ENCODE assay signal across 16 cellular contexts in the genomic region with DNA sequence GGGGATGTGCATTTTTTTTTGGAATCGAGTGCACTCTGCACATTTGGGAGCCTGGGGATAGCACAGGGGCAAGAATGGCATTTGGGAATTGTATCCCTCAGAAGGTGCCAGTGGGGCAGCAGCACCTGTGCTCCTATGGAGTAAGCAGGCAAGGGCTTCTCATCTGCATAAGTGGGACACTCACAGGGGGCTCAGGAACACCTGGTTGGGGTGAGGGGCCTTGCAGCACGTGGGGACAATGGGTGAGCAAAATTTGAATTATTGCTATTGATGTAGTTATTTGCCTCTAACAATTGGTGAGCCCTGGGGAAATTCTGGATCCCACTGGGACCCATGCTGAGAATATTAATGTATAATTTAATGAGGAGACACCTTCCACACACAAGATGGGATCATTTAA.
DNase-seq lines count a peak whose midpoint lies in the region; ATAC-seq, FAIRE-seq and TF ChIP-seq lines count a peak whose summit lies in the region.
"Had no signal": no experiment of that assay in that cellular context is flagged by ENCODE, and none has a peak within 500 bp of the region (broad histone marks: within the 10 kb centered on the region; RNA-seq: fewer than 3 reads in every experiment).

No MANE protein-coding gene starts in this region.

- H3K9me3 ChIP-seq in HepG2 (ENCODE audit: low read length): no peaks in the 10 kb centered on the region
- H3K9me3 ChIP-seq in right lobe of liver: no peaks in the 10 kb centered on the region
- H3K9me3 ChIP-seq: HAP-1 had no signal

- FAIRE-seq in HepG2 (lab: Jason Lieb, UNC): no peak
- FAIRE-seq: A204.1, GM12892, GM19239, H1 had no signal

- no peaks in the 10 kb centered on the region for H3K79me2 ChIP-seq in HepG2 (ENCODE audit: insufficient read depth, low read length)

- no peak for TF ChIP-seq RAD21 in HepG2 (CRISPR knock-in tag; IDR thresholded peaks at IDR 0.05)

- H3K27ac ChIP-seq in HepG2 (ENCODE audit: extremely low read length, insufficient read depth, low read length): no peak overlapping the region
- no peak overlapping the region for H3K27ac ChIP-seq in right lobe of liver
- H3K27ac ChIP-seq in VCaP: peak overlapping the region; percentile 71; the same call in 1 of the 2 replicates

- H2AFZ ChIP-seq in HepG2 (ENCODE audit: low read length): no peak overlapping the region

- no peak for TF ChIP-seq POLR2A in HepG2 (IDR thresholded peaks at IDR 0.05; ENCODE audit: insufficient read depth in 1 of 2, low read depth in 2 of 2, low read length in 2 of 2)
- no peak for TF ChIP-seq POLR2A in right lobe of liver (IDR thresholded peaks at IDR 0.05)

- H3K27me3 ChIP-seq in HepG2 (ENCODE audit: control insufficient read depth in 1 of 2, insufficient read depth in 2 of 2, low read length in 2 of 2) (no peaks in the 10 kb centered on the region), right lobe of liver (no peaks in the 10 kb centered on the region)

- H3K4me1 ChIP-seq in HepG2 (ENCODE audit: insufficient read depth, low read length) (peaks cover 76% of the 10 kb centered on the region), right lobe of liver (peaks cover 0 to 32% (median 11%) of the 10 kb centered on the region in 4 donors)

- H3K4me3 ChIP-seq in HepG2 (replicated peaks in 1 of 3; ENCODE audit: insufficient read depth in 1 of 3, low read depth in 2 of 3, low read length in 3 of 3) (no peak overlapping the region), right lobe of liver (no peak overlapping the region)
- H3K4me3 ChIP-seq: HAP-1 had no signal

- no TSS peak for BruUV-seq in HepG2 (replicated peaks; lab: Mats Ljungman, UMichigan)

- CTCF ChIA-PET in HepG2 (lab: Yijun Ruan, JAX; ENCODE audit: low intra/inter-chr PET ratio, low total read pairs): no interaction called here

- no peak overlapping the region for H3K4me2 ChIP-seq in HepG2 (ENCODE audit: low read depth, low read length)

- TF ChIP-seq CTCF in HepG2 (CRISPR knock-in tag; IDR thresholded peaks at IDR 0.05): no peak
- TF ChIP-seq CTCF in right lobe of liver (IDR thresholded peaks at IDR 0.05): no peak
- TF ChIP-seq CTCF in VCaP (conservative IDR thresholded peaks at IDR 0.05): no peak

- TF ChIP-seq EP300 in HepG2 (IDR thresholded peaks at IDR 0.05; ENCODE audit: low read depth in 2 of 2, low read length in 2 of 2) (no peak), HepG2 (CRISPR knock-in tag; IDR thresholded peaks at IDR 0.05; ENCODE audit: borderline replicate concordance) (no peak)

- no peak overlapping the region for H3K9ac ChIP-seq in HepG2 (ENCODE audit: insufficient read depth, low read depth, low read length)

- no peak for DNase-seq in HepG2 (ENCODE audit: low spot score)
- no peak for DNase-seq in right lobe of liver
- peak; percentile 94 for DNase-seq in NCI-H146 (lab: John Stamatoyannopoulos, UW)
- DNase-seq in T-helper 2 cell: no peak
- DNase-seq in activated effector memory CD4-positive, alpha-beta T cell treated with anti-CD3 and anti-CD28 coated beads, Interleukin-2, amount 50 U/mL, for 16 hours: no peak
- DNase-seq: C1 segment of cervical spinal cord; CD4-positive, alpha-beta T cell; DND-41; GDM1 had no signal

- ATAC-seq in HepG2 (no peak), right lobe of liver (no peak), GM18858 (IDR thresholded peaks at IDR 0.05; ENCODE audit: unreplicated experiment) (no peak)

- no peaks in the 10 kb centered on the region for H4K20me1 ChIP-seq in HepG2 (ENCODE audit: insufficient read depth, low read length)

- H3K36me3 ChIP-seq in HepG2 (replicated peaks in 1 of 2; ENCODE audit: control insufficient read depth in 1 of 2, insufficient read depth in 2 of 2, low read length in 2 of 2) (no peaks in the 10 kb centered on the region), right lobe of liver (no peaks in the 10 kb centered on the region)
- H3K36me3 ChIP-seq: HAP-1 had no signal

- 89% methylated on average over 2 of the region's 2 CpGs for WGBS in HepG2 (ENCODE audit: low lambda C conversion rate)
- WGBS in right lobe of liver (ENCODE audit: insufficient coverage, low coverage, low lambda C conversion rate, missing lambda C conversion rate): 44% methylated on average over 1 of the region's 2 CpGs

- intact Hi-C loops in HepG2 (cut with micrococcal nuclease; ENCODE audit: unreplicated experiment): loop anchor here (5.0 kb wide), 1 partner anchor 402 kb away; no protein-coding TSS in a partner anchor
- intact Hi-C loops in right lobe of liver (cut with DNase I): loop anchor here (10.0 kb wide), 2 partner anchors 155 to 265 kb away; no protein-coding TSS in a partner anchor

- in situ Hi-C loops in HepG2 (cut with HindIII; ENCODE audit: extremely low pct_ligation_motif_present, low pct_unique_long_range_greater_than_20kb): loop anchor here (5.0 kb wide), 3 partner anchors 162 to 617 kb away; no protein-coding TSS in a partner anchor

- POLR2A ChIA-PET in HepG2 (lab: Yijun Ruan, JAX): no interaction called here

TF ChIP-seq in HepG2, 621 proteins besides CTCF, POLR2A, EP300 and RAD21 (continues in another document):
- TF ChIP-seq ZNF891 (CRISPR knock-in tag; IDR thresholded peaks at IDR 0.05): peak; percentile 60; the same call in 1 of the 2 replicates
- no peak for TF ChIP-seq TBX2 (CRISPR knock-in tag; IDR thresholded peaks at IDR 0.05; ENCODE audit: borderline replicate concordance)
- 0 out of 2 replicates have a peak, but pooled peaks have one; percentile 25 for TF ChIP-seq HIVEP1 (CRISPR knock-in tag; IDR thresholded peaks at IDR 0.05)
- TF ChIP-seq ZNF30 (CRISPR knock-in tag; IDR thresholded peaks at IDR 0.05): 0 out of 2 replicates have a peak, but pooled peaks have one; percentile 21
- TF ChIP-seq ZNF44 (CRISPR knock-in tag; IDR thresholded peaks at IDR 0.05): no peak
- no peak for TF ChIP-seq JUNB (CRISPR knock-in tag; IDR thresholded peaks at IDR 0.05; ENCODE audit: borderline replicate concordance)
- TF ChIP-seq, protein P1, sequence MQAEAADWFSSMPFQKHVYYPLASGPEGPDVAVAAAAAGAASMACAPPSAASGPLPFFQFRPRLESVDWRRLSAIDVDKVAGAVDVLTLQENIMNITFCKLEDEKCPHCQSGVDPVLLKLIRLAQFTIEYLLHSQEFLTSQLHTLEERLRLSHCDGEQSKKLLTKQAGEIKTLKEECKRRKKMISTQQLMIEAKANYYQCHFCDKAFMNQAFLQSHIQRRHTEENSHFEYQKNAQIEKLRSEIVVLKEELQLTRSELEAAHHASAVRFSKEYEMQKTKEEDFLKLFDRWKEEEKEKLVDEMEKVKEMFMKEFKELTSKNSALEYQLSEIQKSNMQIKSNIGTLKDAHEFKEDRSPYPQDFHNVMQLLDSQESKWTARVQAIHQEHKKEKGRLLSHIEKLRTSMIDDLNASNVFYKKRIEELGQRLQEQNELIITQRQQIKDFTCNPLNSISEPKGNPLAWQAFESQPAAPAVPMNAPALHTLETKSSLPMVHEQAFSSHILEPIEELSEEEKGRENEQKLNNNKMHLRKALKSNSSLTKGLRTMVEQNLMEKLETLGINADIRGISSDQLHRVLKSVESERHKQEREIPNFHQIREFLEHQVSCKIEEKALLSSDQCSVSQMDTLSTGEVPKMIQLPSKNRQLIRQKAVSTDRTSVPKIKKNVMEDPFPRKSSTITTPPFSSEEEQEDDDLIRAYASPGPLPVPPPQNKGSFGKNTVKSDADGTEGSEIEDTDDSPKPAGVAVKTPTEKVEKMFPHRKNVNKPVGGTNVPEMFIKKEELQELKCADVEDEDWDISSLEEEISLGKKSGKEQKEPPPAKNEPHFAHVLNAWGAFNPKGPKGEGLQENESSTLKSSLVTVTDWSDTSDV (CRISPR knock-in tag; IDR thresholded peaks at IDR 0.05): 0 out of 2 replicates have a peak, but pooled peaks have one; percentile 58
- TF ChIP-seq ZNF329 (CRISPR knock-in tag; IDR thresholded peaks at IDR 0.05; ENCODE audit: low read depth): 0 out of 2 replicates have a peak, but pooled peaks have one; percentile 39
- TF ChIP-seq, protein P2, sequence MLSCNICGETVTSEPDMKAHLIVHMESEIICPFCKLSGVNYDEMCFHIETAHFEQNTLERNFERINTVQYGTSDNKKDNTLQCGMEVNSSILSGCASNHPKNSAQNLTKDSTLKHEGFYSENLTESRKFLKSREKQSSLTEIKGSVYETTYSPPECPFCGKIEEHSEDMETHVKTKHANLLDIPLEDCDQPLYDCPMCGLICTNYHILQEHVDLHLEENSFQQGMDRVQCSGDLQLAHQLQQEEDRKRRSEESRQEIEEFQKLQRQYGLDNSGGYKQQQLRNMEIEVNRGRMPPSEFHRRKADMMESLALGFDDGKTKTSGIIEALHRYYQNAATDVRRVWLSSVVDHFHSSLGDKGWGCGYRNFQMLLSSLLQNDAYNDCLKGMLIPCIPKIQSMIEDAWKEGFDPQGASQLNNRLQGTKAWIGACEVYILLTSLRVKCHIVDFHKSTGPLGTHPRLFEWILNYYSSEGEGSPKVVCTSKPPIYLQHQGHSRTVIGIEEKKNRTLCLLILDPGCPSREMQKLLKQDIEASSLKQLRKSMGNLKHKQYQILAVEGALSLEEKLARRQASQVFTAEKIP (CRISPR knock-in tag; IDR thresholded peaks at IDR 0.05; ENCODE audit: borderline replicate concordance): no peak
- TF ChIP-seq SMAD9 (CRISPR knock-in tag; IDR thresholded peaks at IDR 0.05): no peak
- TF ChIP-seq HOXA7 (CRISPR knock-in tag; IDR thresholded peaks at IDR 0.05): no peak
- 0 out of 2 replicates have a peak, but pooled peaks have one; percentile 59 for TF ChIP-seq NRL (CRISPR knock-in tag; IDR thresholded peaks at IDR 0.05; ENCODE audit: borderline replicate concordance)
- TF ChIP-seq, protein P3, sequence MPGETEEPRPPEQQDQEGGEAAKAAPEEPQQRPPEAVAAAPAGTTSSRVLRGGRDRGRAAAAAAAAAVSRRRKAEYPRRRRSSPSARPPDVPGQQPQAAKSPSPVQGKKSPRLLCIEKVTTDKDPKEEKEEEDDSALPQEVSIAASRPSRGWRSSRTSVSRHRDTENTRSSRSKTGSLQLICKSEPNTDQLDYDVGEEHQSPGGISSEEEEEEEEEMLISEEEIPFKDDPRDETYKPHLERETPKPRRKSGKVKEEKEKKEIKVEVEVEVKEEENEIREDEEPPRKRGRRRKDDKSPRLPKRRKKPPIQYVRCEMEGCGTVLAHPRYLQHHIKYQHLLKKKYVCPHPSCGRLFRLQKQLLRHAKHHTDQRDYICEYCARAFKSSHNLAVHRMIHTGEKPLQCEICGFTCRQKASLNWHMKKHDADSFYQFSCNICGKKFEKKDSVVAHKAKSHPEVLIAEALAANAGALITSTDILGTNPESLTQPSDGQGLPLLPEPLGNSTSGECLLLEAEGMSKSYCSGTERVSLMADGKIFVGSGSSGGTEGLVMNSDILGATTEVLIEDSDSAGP (CRISPR knock-in tag; IDR thresholded peaks at IDR 0.05; ENCODE audit: borderline replicate concordance): no peak
